27 cellular contexts compared by ENCODE assay signal in genomic region chr2:222357930-222358329, GRCh38. TPM values are rescaled to one million over a fixed set of nuclear protein-coding genes. Genes with fewer than 3 reads are reported as not detected.
"Had no signal": no experiment of that assay in that cellular context is flagged by ENCODE, and none has a peak within 500 bp of the region (broad histone marks: within the 10 kb centered on the region; RNA-seq: fewer than 3 reads in every experiment).

No MANE protein-coding gene starts in this region.

- H3K36me3 ChIP-seq: colonic mucosa, esophagus squamous epithelium, gastrocnemius medialis, heart right ventricle, left lung, lower lobe of right lung had no signal

- DNase-seq: colonic mucosa; cortex of kidney; effector CD8-positive, alpha-beta T cell; effector memory CD8-positive, alpha-beta T cell; endodermal cell; erythroblast; esophagus squamous epithelium; foreskin fibroblast; foreskin melanocyte; gastrocnemius medialis; glutamatergic neuron; head of caudate nucleus; heart right ventricle; hippocampal formation; left cardiac atrium; left lung; lower lobe of right lung; mesenchymal stem cell; mucosa of descending colon; naive B cell had no signal

- H3K4me1 ChIP-seq: colonic mucosa, esophagus squamous epithelium, gastrocnemius medialis, lower lobe of right lung had no signal

- H3K4me3 ChIP-seq: colonic mucosa, esophagus squamous epithelium, gastrocnemius medialis, heart right ventricle, left lung, lower lobe of right lung, mucosa of descending colon had no signal

- H3K27me3 ChIP-seq: colonic mucosa, esophagus squamous epithelium, gastrocnemius medialis, heart right ventricle, left lung had no signal

- H3K9me3 ChIP-seq: colonic mucosa, esophagus squamous epithelium, gastrocnemius medialis, left lung, lower lobe of right lung, mucosa of descending colon had no signal

- H3K27ac ChIP-seq: colonic mucosa, epithelial cell of prostate, esophagus squamous epithelium, gastrocnemius medialis, heart right ventricle, left lung, lower lobe of right lung had no signal

- ATAC-seq: effector memory CD8-positive, alpha-beta T cell; esophagus mucosa; gastrocnemius medialis; heart right ventricle; left cardiac atrium; left lung; lower lobe of right lung; mucosa of descending colon had no signal

RNA-seq across cellular contexts. Expression of gene PAX3, which starts 59.1 kb away (rescaled TPM):
- total RNA-seq: dermis microvascular lymphatic vessel endothelial cell, endodermal cell, esophagus mucosa, esophagus squamous epithelium, glomerular endothelial cell, heart right ventricle, kidney epithelial cell, left lung, lower lobe of right lung, lung microvascular endothelial cell, mesenteric fat pad, mucosa of descending colon had no signal
